Comparison of ENCODE assay signal across 8 cellular contexts in genomic region chr19:38664503-38665211, GRCh38. TPM values are rescaled to one million over a fixed set of nuclear protein-coding genes. Genes with fewer than 3 reads are reported as not detected.
DNase-seq lines count a peak whose midpoint lies in the region; ATAC-seq, FAIRE-seq and TF ChIP-seq lines count a peak whose summit lies in the region.

No MANE protein-coding gene starts in this region.

- POLR2A ChIA-PET in naive thymus-derived CD4-positive, alpha-beta T cell (lab: Charles Lee), result no interaction called here

- peaks cover 0 to 7% (median 0%) of the 10 kb centered on the region in 3 experiments for H3K36me3 ChIP-seq in naive thymus-derived CD4-positive, alpha-beta T cell (ENCODE audit: control insufficient read depth in 2 of 3, insufficient read depth in 3 of 3, low read length in 3 of 3)

- no peaks in the 10 kb centered on the region for H3K9me3 ChIP-seq in naive thymus-derived CD4-positive, alpha-beta T cell (ENCODE audit: control insufficient read depth in 2 of 3, low read length in 3 of 3)

- H3K4me1 ChIP-seq in naive thymus-derived CD4-positive, alpha-beta T cell (ENCODE audit: control insufficient read depth in 2 of 2, insufficient read depth in 2 of 2, low read length in 2 of 2), result peaks cover 30 to 74% of the 10 kb centered on the region in 2 donors

- H3K4me1 Mint-ChIP-seq in CD14-positive monocyte, result peaks cover 85% of the 10 kb centered on the region
- peaks cover 90% of the 10 kb centered on the region for H3K4me1 Mint-ChIP-seq in dendritic cell treated with granulocyte-macrophage colony-stimulating factor and Interleukin-4, amounts not matched to agents 40 ng/mL and 50 ng/mL, for 4 days (ENCODE audit: low read depth)
- peaks cover 28 to 77% (median 51%) of the 10 kb centered on the region in 7 donors for H3K4me1 Mint-ChIP-seq in naive thymus-derived CD4-positive, alpha-beta T cell

- peak overlapping the region; percentile 51 to 84 (median 70) for H3K27ac Mint-ChIP-seq in CD14-positive monocyte
- peak overlapping the region; percentile 45 for H3K27ac Mint-ChIP-seq in dendritic cell treated with granulocyte-macrophage colony-stimulating factor and Interleukin-4, amounts not matched to agents 40 ng/mL and 50 ng/mL, for 4 days
- H3K27ac Mint-ChIP-seq in naive thymus-derived CD4-positive, alpha-beta T cell, result peak overlapping the region in 2 of 9 donors; percentile 10 to 58

- CTCF ChIA-PET in naive thymus-derived CD4-positive, alpha-beta T cell (lab: Charles Lee), result no interaction called here

- no peak overlapping the region for H3K27ac ChIP-seq in naive thymus-derived CD4-positive, alpha-beta T cell (ENCODE audit: low read depth, low read length)

- peaks cover 0 to 7% of the 10 kb centered on the region in 2 donors for H3K27me3 ChIP-seq in naive thymus-derived CD4-positive, alpha-beta T cell (ENCODE audit: control insufficient read depth in 2 of 2, insufficient read depth in 2 of 2, low read length in 2 of 2)

- no peaks in the 10 kb centered on the region for H3K9me3 Mint-ChIP-seq in CD14-positive monocyte
- H3K9me3 Mint-ChIP-seq in dendritic cell treated with granulocyte-macrophage colony-stimulating factor and Interleukin-4, amounts not matched to agents 40 ng/mL and 50 ng/mL, for 4 days, result no peaks in the 10 kb centered on the region
- no peaks in the 10 kb centered on the region for H3K9me3 Mint-ChIP-seq in naive thymus-derived CD4-positive, alpha-beta T cell

- intact Hi-C loops in CD14-positive monocyte (cut with micrococcal nuclease), result no loop called here
- intact Hi-C loops in dendritic cell treated with granulocyte-macrophage colony-stimulating factor and Interleukin-4, amounts not matched to agents 40 ng/mL and 50 ng/mL, for 4 days (cut with micrococcal nuclease), result no loop called here
- intact Hi-C loops in naive thymus-derived CD4-positive, alpha-beta T cell (cut with micrococcal nuclease), result no loop called here

- no peak for FAIRE-seq in GM12892 (lab: Jason Lieb, UNC)

- TF ChIP-seq POLR2A in GM12892 (IDR thresholded peaks at IDR 0.05; ENCODE audit: low read depth, low read length), result no peak

- no peak overlapping the region for H3K4me3 ChIP-seq in naive thymus-derived CD4-positive, alpha-beta T cell (ENCODE audit: low read length)

- TF ChIP-seq CTCF in CD14-positive monocyte (IDR thresholded peaks at IDR 0.05), result no peak

- peak overlapping the region in 1 of 2 donors; percentile 26 for H3K4me3 Mint-ChIP-seq in CD14-positive monocyte
- no peak overlapping the region for H3K4me3 Mint-ChIP-seq in dendritic cell treated with granulocyte-macrophage colony-stimulating factor and Interleukin-4, amounts not matched to agents 40 ng/mL and 50 ng/mL, for 4 days
- H3K4me3 Mint-ChIP-seq in naive thymus-derived CD4-positive, alpha-beta T cell, result peak overlapping the region in 1 of 10 donors; percentile 4

- H3K36me3 Mint-ChIP-seq in CD14-positive monocyte, result peaks cover 17 to 35% of the 10 kb centered on the region in 2 donors
- H3K36me3 Mint-ChIP-seq in dendritic cell treated with granulocyte-macrophage colony-stimulating factor and Interleukin-4, amounts not matched to agents 40 ng/mL and 50 ng/mL, for 4 days (ENCODE audit: low read depth), result peaks cover 45% of the 10 kb centered on the region
- H3K36me3 Mint-ChIP-seq in naive thymus-derived CD4-positive, alpha-beta T cell, result peaks cover 0 to 33% (median 11%) of the 10 kb centered on the region in 5 donors

- H3K27me3 Mint-ChIP-seq in CD14-positive monocyte (ENCODE audit: low read depth in 3 of 3), result no peaks in the 10 kb centered on the region
- H3K27me3 Mint-ChIP-seq in dendritic cell treated with granulocyte-macrophage colony-stimulating factor and Interleukin-4, amounts not matched to agents 40 ng/mL and 50 ng/mL, for 4 days, result no peaks in the 10 kb centered on the region
- peaks cover 0 to 42% (median 31%) of the 10 kb centered on the region in 5 donors for H3K27me3 Mint-ChIP-seq in naive thymus-derived CD4-positive, alpha-beta T cell

- ATAC-seq in naive thymus-derived CD4-positive, alpha-beta T cell, result peak; percentile 40
- ATAC-seq in HG02852 (IDR thresholded peaks at IDR 0.05; ENCODE audit: unreplicated experiment) (no peak), HG03342 (IDR thresholded peaks at IDR 0.05; ENCODE audit: unreplicated experiment) (no peak)

- peak; percentile 60 for DNase-seq in CD14-positive monocyte (ENCODE audit: low spot score)
- DNase-seq in NAMALWA (ENCODE audit: low spot score), result peak; percentile 31
- no peak for DNase-seq in naive thymus-derived CD4-positive, alpha-beta T cell
- no peak for DNase-seq in RKO (ENCODE audit: low spot score)
- no peak for DNase-seq in GM12892 (ENCODE audit: insufficient read length)

RNA-seq across cellular contexts. Expression of gene ACTN4, which starts 17.2 kb away (rescaled TPM):
- polyA plus RNA-seq in CD14-positive monocyte, result 10 to 100 TPM in 1 of 2 donors, 1 to 10 TPM in 1; 8.4 to 16.0 TPM
- total RNA-seq in naive thymus-derived CD4-positive, alpha-beta T cell, result 100 to 1,000 TPM in 2 of 5 experiments, 10 to 100 TPM in 3; 49.2 to 355 (median 54.4) TPM
- polyA plus RNA-seq in naive thymus-derived CD4-positive, alpha-beta T cell, result 1 to 10 TPM; 2.8 to 3.9 TPM
- 113 TPM for polyA plus RNA-seq in GM12892 (2012; ENCODE audit: missing spikeins)

RNA-seq across cellular contexts. Expression of gene EIF3K, which starts 45.7 kb away (rescaled TPM):
- 100 to 1,000 TPM; 326 to 381 TPM for polyA plus RNA-seq in CD14-positive monocyte
- total RNA-seq in naive thymus-derived CD4-positive, alpha-beta T cell, result 100 to 1,000 TPM; 294 to 405 (median 337) TPM
- polyA plus RNA-seq in naive thymus-derived CD4-positive, alpha-beta T cell, result 100 to 1,000 TPM; 424 to 437 TPM
- 279 TPM for polyA plus RNA-seq in GM12892 (2012; ENCODE audit: missing spikeins)

RNA-seq across cellular contexts. Expression of gene MAP4K1, which starts 46.9 kb away (rescaled TPM):
- polyA plus RNA-seq in CD14-positive monocyte, result 10 to 100 TPM; 19.8 to 22.4 TPM
- total RNA-seq in naive thymus-derived CD4-positive, alpha-beta T cell, result 100 to 1,000 TPM; 200 to 287 (median 235) TPM
- polyA plus RNA-seq in naive thymus-derived CD4-positive, alpha-beta T cell, result 100 to 1,000 TPM in 1 of 2 donors, 10 to 100 TPM in 1; 79.0 to 120 TPM
- polyA plus RNA-seq in GM12892 (2012; ENCODE audit: missing spikeins), result 105 TPM

Comparison
In these comparisons a context has a peak if more than half of its experiments do, and no peak if none do; other contexts are left out.
1. DNase-seq: peak in CD14-positive monocyte (single experiment) and NAMALWA (single experiment); none in naive thymus-derived CD4-positive, alpha-beta T cell (0 of 9), RKO (single experiment) and GM12892 (single experiment).